23 cellular contexts compared by ENCODE assay signal in genomic region chr7:12945901-12946300, GRCh38.
"Had no signal": no experiment of that assay in that cellular context is flagged by ENCODE, and none has a peak within 500 bp of the region (broad histone marks: within the 10 kb centered on the region; RNA-seq: fewer than 3 reads in every experiment).

No MANE protein-coding gene starts in this region.

- H3K4me3 Mint-ChIP-seq: activated CD8-positive, alpha-beta T cell treated with anti-CD3 and anti-CD28 coated beads for 36 hours; activated T-cell treated with anti-CD3 and anti-CD28 coated beads, Interleukin-2, amount 50 U/mL, for 72 hours; natural killer cell treated with Interleukin-12 subunit alpha and Interleukin-12 subunit beta and Interleukin-15 and Interleukin-18, amount 100 ng/mL, for 72 hours; T-helper 17 cell had no signal

- H3K27ac ChIP-seq: body of pancreas, esophagus muscularis mucosa, left lung, lower lobe of right lung, right atrium auricular region, testis, transverse colon had no signal

- H3K9me3 Mint-ChIP-seq: activated CD8-positive, alpha-beta T cell treated with anti-CD3 and anti-CD28 coated beads for 36 hours; activated naive CD4-positive, alpha-beta T cell treated with anti-CD3 and anti-CD28 coated beads, Interleukin-2, amount 50 U/mL, for 72 hours; activated T-cell treated with anti-CD3 and anti-CD28 coated beads, Interleukin-2, amount 50 U/mL, for 72 hours; natural killer cell treated with Interleukin-12 subunit alpha and Interleukin-12 subunit beta and Interleukin-15 and Interleukin-18, amount 100 ng/mL, for 72 hours had no signal

- H3K36me3 Mint-ChIP-seq: activated naive CD4-positive, alpha-beta T cell treated with anti-CD3 and anti-CD28 coated beads, Interleukin-2, amount 50 U/mL, for 72 hours; natural killer cell treated with Interleukin-12 subunit alpha and Interleukin-12 subunit beta and Interleukin-15 and Interleukin-18, amount 100 ng/mL, for 72 hours had no signal

- H3K9me3 ChIP-seq: body of pancreas, esophagus muscularis mucosa, left lung, lower lobe of right lung, right atrium auricular region, testis, transverse colon had no signal

- H3K36me3 ChIP-seq: esophagus muscularis mucosa, left lung, lower lobe of right lung, right atrium auricular region, transverse colon had no signal

- H3K27me3 ChIP-seq: body of pancreas, esophagus muscularis mucosa, left lung, right atrium auricular region, testis, transverse colon had no signal

- DNase-seq: activated CD4-positive, alpha-beta T cell treated with anti-CD3 and anti-CD28 coated beads, Interleukin-2, amount 50 U/mL, for 1 hour; activated CD4-positive, CD25-positive, alpha-beta regulatory T cell treated with anti-CD3 and anti-CD28 coated beads, Interleukin-2, amount 50 U/mL, for 72 hours; activated CD8-positive, alpha-beta T cell treated with anti-CD3 and anti-CD28 coated beads for 36 hours; activated naive CD4-positive, alpha-beta T cell; activated T-cell treated with anti-CD3 and anti-CD28 coated beads, Interleukin-2, amount 50 U/mL, for 72 hours; aorta; body of pancreas; dermis blood vessel endothelial cell; effector CD4-positive, alpha-beta T cell; left lung; lower lobe of right lung; mesendoderm; stimulated activated CD4-positive, alpha-beta T cell treated with anti-CD3 and anti-CD28 coated beads, Interleukin-15, amount 100 ng/mL, for 24 hours; stimulated activated CD4-positive, alpha-beta T cell treated with anti-CD3 and anti-CD28 coated beads, Interleukin-2, amount 100 ng/mL, for 24 hours; stimulated activated naive CD8-positive, alpha-beta T cell treated with anti-CD3 and anti-CD28 coated beads, Interleukin-15, Interleukin-2, amounts not matched to agents 100 U/mL and 50 U/mL, for 24 hours; T-helper 17 cell; T1000; testis; transverse colon had no signal

- H3K27ac Mint-ChIP-seq: activated CD8-positive, alpha-beta T cell treated with anti-CD3 and anti-CD28 coated beads for 36 hours; activated naive CD4-positive, alpha-beta T cell treated with anti-CD3 and anti-CD28 coated beads, Interleukin-2, amount 50 U/mL, for 72 hours; activated T-cell treated with anti-CD3 and anti-CD28 coated beads, Interleukin-2, amount 50 U/mL, for 72 hours; natural killer cell treated with Interleukin-12 subunit alpha and Interleukin-12 subunit beta and Interleukin-15 and Interleukin-18, amount 100 ng/mL, for 72 hours; T-helper 17 cell had no signal

- H3K27me3 Mint-ChIP-seq: activated CD8-positive, alpha-beta T cell treated with anti-CD3 and anti-CD28 coated beads for 36 hours; natural killer cell treated with Interleukin-12 subunit alpha and Interleukin-12 subunit beta and Interleukin-15 and Interleukin-18, amount 100 ng/mL, for 72 hours; T-helper 17 cell had no signal

- H3K4me3 ChIP-seq: body of pancreas, esophagus muscularis mucosa, left lung, lower lobe of right lung, right atrium auricular region, testis, transverse colon had no signal

- H3K4me1 ChIP-seq: left lung, lower lobe of right lung, right atrium auricular region, testis had no signal

- ATAC-seq: activated CD8-positive, alpha-beta T cell treated with anti-CD3 and anti-CD28 coated beads for 36 hours; activated naive CD4-positive, alpha-beta T cell treated with anti-CD3 and anti-CD28 coated beads, Interleukin-2, amount 50 U/mL, for 72 hours; activated T-cell treated with anti-CD3 and anti-CD28 coated beads, Interleukin-2, amount 50 U/mL, for 72 hours; body of pancreas; left lung; lower lobe of right lung; natural killer cell treated with Interleukin-12 subunit alpha and Interleukin-12 subunit beta and Interleukin-15 and Interleukin-18, amount 100 ng/mL, for 72 hours; stimulated activated naive CD8-positive, alpha-beta T cell treated with anti-CD3 and anti-CD28 coated beads, Interleukin-15, Interleukin-2, amounts not matched to agents 100 U/mL and 50 U/mL, for 24 hours; T-helper 17 cell had no signal
